Comparison of ENCODE assay signal across 8 cellular contexts in the genomic region with DNA sequence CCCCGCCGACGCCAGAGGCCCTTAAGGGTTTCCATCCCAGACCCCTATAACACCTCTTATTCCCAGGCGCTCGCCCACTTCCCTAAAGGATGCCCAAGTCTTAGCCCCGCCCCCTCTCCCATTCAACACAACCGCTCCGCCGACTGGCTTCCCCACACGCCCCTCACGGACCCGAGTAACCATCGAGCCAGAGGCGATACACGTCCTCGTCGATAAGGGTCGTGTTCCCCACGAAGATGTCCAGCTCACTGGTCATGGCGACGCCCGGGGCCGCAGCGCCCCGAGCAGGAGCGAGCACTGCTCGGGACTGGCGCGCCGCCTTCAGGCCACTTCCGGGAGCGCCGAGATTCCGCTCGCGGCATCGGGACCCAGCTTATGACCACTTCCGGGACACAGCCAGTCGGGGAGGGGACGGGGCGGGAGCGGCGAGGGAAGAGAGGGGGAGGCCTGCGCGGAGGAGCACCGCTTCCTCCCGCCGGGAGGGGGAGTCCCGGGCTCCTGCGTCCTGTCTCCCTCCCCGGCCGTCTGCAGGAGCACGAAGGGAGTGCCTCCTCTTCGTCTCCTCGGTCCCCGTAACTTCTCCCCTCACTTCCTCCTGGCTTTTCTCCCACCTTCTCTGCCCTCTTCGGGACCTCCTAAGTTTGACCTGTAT. TPM values are rescaled to one million over a fixed set of nuclear protein-coding genes. Genes with fewer than 3 reads are reported as not detected.
DNase-seq lines count a peak whose midpoint lies in the region; ATAC-seq and TF ChIP-seq lines count a peak whose summit lies in the region.

Gene FIBP, minus strand, starts transcription at position 309 of the 652 bp plus-strand sequence. Its CDS starts 53 bp downstream, at position 256.

- TF ChIP-seq CTCF in epithelial cell of esophagus (IDR thresholded peaks at IDR 0.05; ENCODE audit: insufficient read depth, low read depth, low read length, missing control alignments), result peak; percentile 68
- TF ChIP-seq CTCF in mucosa of descending colon (IDR thresholded peaks at IDR 0.05), result peak; percentile 95

- peaks cover 33% of the 10 kb centered on the region for H3K4me1 ChIP-seq in mucosa of descending colon (ENCODE audit: low read depth)

- H3K9me3 ChIP-seq in mucosa of descending colon, result no peaks in the 10 kb centered on the region

- ATAC-seq in GM21447 (IDR thresholded peaks at IDR 0.05; ENCODE audit: unreplicated experiment) (peak; percentile 41), mucosa of descending colon (peak; percentile 82)

- intact Hi-C loops in mucosa of descending colon (cut with DNase I, micrococcal nuclease), result loop anchor here (10.0 kb wide), 1 partner anchor 97 kb away; no protein-coding TSS in a partner anchor

- no peaks in the 10 kb centered on the region for H3K36me3 ChIP-seq in mucosa of descending colon (ENCODE audit: low read depth)

- 0 out of 2 replicates have a peak, but pooled peaks have one; percentile 21 for TF ChIP-seq RAD21 in Ishikawa (IDR thresholded peaks at IDR 0.05; ENCODE audit: low read depth)

- H3K4me3 ChIP-seq in epithelial cell of esophagus (ENCODE audit: low read length) (peak within 1 kb of the TSS; percentile 90), mucosa of descending colon (peak within 1 kb of the TSS; percentile 38)

- no peak for TF ChIP-seq EP300 in Ishikawa (IDR thresholded peaks at IDR 0.05; ENCODE audit: borderline replicate concordance)

- DNase-seq in COR-L47 (lab: John Stamatoyannopoulos, UW), result peak; percentile 95
- DNase-seq in OCI-M1 (lab: John Stamatoyannopoulos, UW), result peak; percentile 98
- peak; percentile 95 for DNase-seq in activated T-cell treated with anti-CD3 and anti-CD28 coated beads for 24 hours (ENCODE audit: low read depth)
- peak; percentile 98 for DNase-seq in epithelial cell of esophagus (ENCODE audit: low read depth)
- DNase-seq in mucosa of descending colon, result peak; percentile 98 to 99 (median 99)
- peak; percentile 86 to 92 for DNase-seq in stimulated activated CD8-positive, alpha-beta memory T cell treated with anti-CD3 and anti-CD28 coated beads, Interleukin-4, amount 100 ng/mL, for 1 hour (ENCODE audit: low read depth in 2 of 2, low spot score in 1 of 2)

TF ChIP-seq in Ishikawa, 13 proteins besides CTCF, POLR2A, EP300 and RAD21:
- peak; percentile 76 for TF ChIP-seq YY1 (IDR thresholded peaks at IDR 0.05; ENCODE audit: low read depth)
- TF ChIP-seq, protein P1, sequence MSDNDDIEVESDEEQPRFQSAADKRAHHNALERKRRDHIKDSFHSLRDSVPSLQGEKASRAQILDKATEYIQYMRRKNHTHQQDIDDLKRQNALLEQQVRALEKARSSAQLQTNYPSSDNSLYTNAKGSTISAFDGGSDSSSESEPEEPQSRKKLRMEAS (IDR thresholded peaks at IDR 0.05), result peak; percentile 65
- peak; percentile 15; the same call in 1 of the 2 replicates for TF ChIP-seq NFIC (IDR thresholded peaks at IDR 0.05)
- no peak for TF ChIP-seq CEBPB (IDR thresholded peaks at IDR 0.05)
- peak; percentile 68; the same call in 1 of the 2 replicates for TF ChIP-seq CREB1 (IDR thresholded peaks at IDR 0.05; ENCODE audit: low read depth)
- 0 out of 2 replicates have a peak, but pooled peaks have one; percentile 34 for TF ChIP-seq ZBTB7A (IDR thresholded peaks at IDR 0.05; ENCODE audit: low read depth)
- peak; percentile 48; the same call in 1 of the 2 replicates for TF ChIP-seq TEAD4 (IDR thresholded peaks at IDR 0.05)
- TF ChIP-seq, protein P2, sequence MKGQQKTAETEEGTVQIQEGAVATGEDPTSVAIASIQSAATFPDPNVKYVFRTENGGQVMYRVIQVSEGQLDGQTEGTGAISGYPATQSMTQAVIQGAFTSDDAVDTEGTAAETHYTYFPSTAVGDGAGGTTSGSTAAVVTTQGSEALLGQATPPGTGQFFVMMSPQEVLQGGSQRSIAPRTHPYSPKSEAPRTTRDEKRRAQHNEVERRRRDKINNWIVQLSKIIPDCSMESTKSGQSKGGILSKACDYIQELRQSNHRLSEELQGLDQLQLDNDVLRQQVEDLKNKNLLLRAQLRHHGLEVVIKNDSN (IDR thresholded peaks at IDR 0.05), result peak; percentile 16; the same call in 1 of the 2 replicates
- peak; percentile 79 for TF ChIP-seq TCF12 (IDR thresholded peaks at IDR 0.05; ENCODE audit: low read depth)
- TF ChIP-seq TAF1 (IDR thresholded peaks at IDR 0.05; ENCODE audit: low read depth), result peak; percentile 78
- TF ChIP-seq FOXM1 (IDR thresholded peaks at IDR 0.05; ENCODE audit: borderline replicate concordance, low read depth), result no peak
- TF ChIP-seq EGR1 (IDR thresholded peaks at IDR 0.05), result no peak
- TF ChIP-seq, protein P3, sequence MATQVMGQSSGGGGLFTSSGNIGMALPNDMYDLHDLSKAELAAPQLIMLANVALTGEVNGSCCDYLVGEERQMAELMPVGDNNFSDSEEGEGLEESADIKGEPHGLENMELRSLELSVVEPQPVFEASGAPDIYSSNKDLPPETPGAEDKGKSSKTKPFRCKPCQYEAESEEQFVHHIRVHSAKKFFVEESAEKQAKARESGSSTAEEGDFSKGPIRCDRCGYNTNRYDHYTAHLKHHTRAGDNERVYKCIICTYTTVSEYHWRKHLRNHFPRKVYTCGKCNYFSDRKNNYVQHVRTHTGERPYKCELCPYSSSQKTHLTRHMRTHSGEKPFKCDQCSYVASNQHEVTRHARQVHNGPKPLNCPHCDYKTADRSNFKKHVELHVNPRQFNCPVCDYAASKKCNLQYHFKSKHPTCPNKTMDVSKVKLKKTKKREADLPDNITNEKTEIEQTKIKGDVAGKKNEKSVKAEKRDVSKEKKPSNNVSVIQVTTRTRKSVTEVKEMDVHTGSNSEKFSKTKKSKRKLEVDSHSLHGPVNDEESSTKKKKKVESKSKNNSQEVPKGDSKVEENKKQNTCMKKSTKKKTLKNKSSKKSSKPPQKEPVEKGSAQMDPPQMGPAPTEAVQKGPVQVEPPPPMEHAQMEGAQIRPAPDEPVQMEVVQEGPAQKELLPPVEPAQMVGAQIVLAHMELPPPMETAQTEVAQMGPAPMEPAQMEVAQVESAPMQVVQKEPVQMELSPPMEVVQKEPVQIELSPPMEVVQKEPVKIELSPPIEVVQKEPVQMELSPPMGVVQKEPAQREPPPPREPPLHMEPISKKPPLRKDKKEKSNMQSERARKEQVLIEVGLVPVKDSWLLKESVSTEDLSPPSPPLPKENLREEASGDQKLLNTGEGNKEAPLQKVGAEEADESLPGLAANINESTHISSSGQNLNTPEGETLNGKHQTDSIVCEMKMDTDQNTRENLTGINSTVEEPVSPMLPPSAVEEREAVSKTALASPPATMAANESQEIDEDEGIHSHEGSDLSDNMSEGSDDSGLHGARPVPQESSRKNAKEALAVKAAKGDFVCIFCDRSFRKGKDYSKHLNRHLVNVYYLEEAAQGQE (IDR thresholded peaks at IDR 0.05; ENCODE audit: low read depth), result no peak

RNA-seq across cellular contexts. Expression of gene FIBP, which starts in this region (rescaled TPM):
- 10 to 100 TPM; 35.8 to 52.8 (median 47.0) TPM for total RNA-seq in mucosa of descending colon

Comparison
In these comparisons a context has a peak if more than half of its experiments do, and no peak if none do; other contexts are left out.
1. Peak in every context shown above with its lines: DNase-seq, ATAC-seq and H3K4me3 ChIP-seq.